25 cellular contexts compared by ENCODE assay signal in the genomic region with DNA sequence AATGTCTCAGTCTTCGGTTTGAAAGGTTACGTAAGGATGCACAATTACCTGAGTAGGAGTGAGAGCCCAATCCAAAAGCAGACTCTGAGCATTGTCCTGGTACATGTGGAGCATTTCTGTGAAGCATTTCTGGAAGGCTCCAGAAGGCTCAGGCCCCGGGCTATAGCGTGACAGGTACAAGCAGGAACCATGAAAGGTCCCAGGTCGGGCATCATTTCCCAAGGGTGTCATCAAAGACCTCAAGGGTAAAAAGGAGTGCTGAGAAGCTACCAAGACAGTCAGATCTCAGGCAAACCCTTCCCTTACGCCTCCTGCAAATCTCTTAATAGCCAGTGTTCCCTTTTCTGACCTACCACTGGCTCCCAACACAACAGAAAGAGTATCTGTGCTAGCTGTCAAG.
"Had no signal": no experiment of that assay in that cellular context is flagged by ENCODE, and none has a peak within 500 bp of the region (broad histone marks: within the 10 kb centered on the region; RNA-seq: fewer than 3 reads in every experiment).

No MANE protein-coding gene starts in this region.

- H3K27ac Mint-ChIP-seq: memory B cell; naive B cell; stimulated activated memory B cell treated with anti-CD40 and anti-IgM and Interleukin-4, amounts not matched to agents 10 μg/mL and 1 μg/mL and 100 μg/mL, for 72 hours; stimulated activated naive CD8-positive, alpha-beta T cell treated with anti-CD3 and anti-CD28 coated beads, Interleukin-15, amount 100 ng/mL, for 72 hours had no signal

- H3K27me3 ChIP-seq: esophagus muscularis mucosa, gastrocnemius medialis, spleen, testis, upper lobe of right lung, vagina had no signal

- H3K4me1 ChIP-seq: gastrocnemius medialis, left ventricle myocardium inferior, lower lobe of right lung, spleen, testis, tibial nerve, upper lobe of right lung, vagina had no signal

- H3K27ac ChIP-seq: epithelial cell of prostate, esophagus muscularis mucosa, gastrocnemius medialis, left ventricle myocardium inferior, lower lobe of right lung, psoas muscle, spleen, testis, tibial nerve, upper lobe of right lung, vagina had no signal

- H3K36me3 Mint-ChIP-seq: memory B cell; naive B cell; stimulated activated memory B cell treated with anti-CD40 and anti-IgM and Interleukin-4, amounts not matched to agents 10 μg/mL and 1 μg/mL and 100 μg/mL, for 72 hours had no signal

- H3K27me3 Mint-ChIP-seq: memory B cell; stimulated activated memory B cell treated with anti-CD40 and anti-IgM and Interleukin-4, amounts not matched to agents 10 μg/mL and 1 μg/mL and 100 μg/mL, for 72 hours; stimulated activated naive CD8-positive, alpha-beta T cell treated with anti-CD3 and anti-CD28 coated beads, Interleukin-15, amount 100 ng/mL, for 72 hours had no signal

- H3K4me3 Mint-ChIP-seq: memory B cell; nephron; stimulated activated memory B cell treated with anti-CD40 and anti-IgM and Interleukin-4, amounts not matched to agents 10 μg/mL and 1 μg/mL and 100 μg/mL, for 72 hours; stimulated activated naive CD8-positive, alpha-beta T cell treated with anti-CD3 and anti-CD28 coated beads, Interleukin-15, amount 100 ng/mL, for 72 hours had no signal

- H3K4me1 Mint-ChIP-seq: stimulated activated naive CD8-positive, alpha-beta T cell treated with anti-CD3 and anti-CD28 coated beads, Interleukin-15, amount 100 ng/mL, for 72 hours had no signal

- H3K36me3 ChIP-seq: esophagus muscularis mucosa, gastrocnemius medialis, left ventricle myocardium inferior, lower lobe of right lung, spleen, tibial nerve, upper lobe of right lung, vagina had no signal

- ATAC-seq: gastrocnemius medialis; lower lobe of right lung; psoas muscle; sciatic nerve; stimulated activated memory B cell treated with anti-CD40 and anti-IgM and Interleukin-4, amounts not matched to agents 10 μg/mL and 1 μg/mL and 100 μg/mL, for 72 hours; stimulated activated naive CD8-positive, alpha-beta T cell treated with anti-CD3 and anti-CD28 coated beads, Interleukin-15, amount 100 ng/mL, for 72 hours; upper lobe of right lung had no signal

- H3K4me3 ChIP-seq: esophagus muscularis mucosa, gastrocnemius medialis, left ventricle myocardium inferior, lower lobe of right lung, psoas muscle, spleen, testis, tibial nerve, upper lobe of right lung, vagina had no signal

- H3K9me3 Mint-ChIP-seq: memory B cell; nephron; stimulated activated memory B cell treated with anti-CD40 and anti-IgM and Interleukin-4, amounts not matched to agents 10 μg/mL and 1 μg/mL and 100 μg/mL, for 72 hours; stimulated activated naive CD8-positive, alpha-beta T cell treated with anti-CD3 and anti-CD28 coated beads, Interleukin-15, amount 100 ng/mL, for 72 hours had no signal

- H3K9me3 ChIP-seq: esophagus muscularis mucosa, gastrocnemius medialis, left ventricle myocardium inferior, lower lobe of right lung, psoas muscle, spleen, testis, tibial nerve, upper lobe of right lung, vagina had no signal

- DNase-seq: effector memory CD4-positive, alpha-beta T cell; gastrocnemius medialis; glutamatergic neuron; islet precursor cell; left ventricle myocardium inferior; lower lobe of right lung; midbrain; naive B cell; psoas muscle; retina; spleen; stimulated activated CD4-positive, alpha-beta T cell treated with anti-CD3 and anti-CD28 coated beads, Interleukin-15, amount 100 ng/mL, for 24 hours; stimulated activated CD4-positive, alpha-beta T cell treated with anti-CD3 and anti-CD28 coated beads, Interleukin-1b, Interleukin-23, amount 100 ng/mL, for 48 hours; stimulated activated CD4-positive, alpha-beta T cell treated with anti-CD3 and anti-CD28 coated beads, Interleukin-4, amount 100 ng/mL, for 24 hours; stimulated activated naive CD8-positive, alpha-beta T cell treated with anti-CD3 and anti-CD28 coated beads, Interleukin-15, amount 100 ng/mL, for 72 hours; testis; upper lobe of right lung had no signal
